Comparison of ENCODE assay signal across 16 cellular contexts in genomic region chr13:95327190-95327589, GRCh38. TPM values are rescaled to one million over a fixed set of nuclear protein-coding genes. Genes with fewer than 3 reads are reported as not detected.
DNase-seq lines count a peak whose midpoint lies in the region; ATAC-seq and TF ChIP-seq lines count a peak whose summit lies in the region.
"Had no signal": no experiment of that assay in that cellular context is flagged by ENCODE, and none has a peak within 500 bp of the region (broad histone marks: within the 10 kb centered on the region; RNA-seq: fewer than 3 reads in every experiment).

No MANE protein-coding gene starts in this region.

- TF ChIP-seq POLR2A in gastrocnemius medialis (IDR thresholded peaks at IDR 0.05): no peak

- H3K4me3 ChIP-seq in SJCRH30 (no peak overlapping the region), gastrocnemius medialis (no peak overlapping the region)

- H3K27ac ChIP-seq in SJCRH30 (no peak overlapping the region), gastrocnemius medialis (peak overlapping the region in 1 of 4 donors; percentile 52)
- H3K27ac ChIP-seq: HL-60 had no signal

- peak; percentile 79 to 81 for ATAC-seq in gastrocnemius medialis
- no peak for ATAC-seq in GM21447 (IDR thresholded peaks at IDR 0.05; ENCODE audit: unreplicated experiment)
- ATAC-seq in HG02840 (IDR thresholded peaks at IDR 0.05; ENCODE audit: low FRiP score, unreplicated experiment): no peak

- no peaks in the 10 kb centered on the region for H3K36me3 ChIP-seq in SJCRH30
- no peaks in the 10 kb centered on the region for H3K36me3 ChIP-seq in gastrocnemius medialis
- H3K36me3 ChIP-seq: BE2C had no signal

- intact Hi-C loops in posterior vena cava (cut with DNase I): no loop called here
- intact Hi-C loops in gastrocnemius medialis (cut with DNase I; ENCODE audit: low total_unique reads): no loop called here

- in situ Hi-C loops in gastrocnemius medialis (cut with MboI; ENCODE audit: low sequenced_read_pairs in 4 of 4): no loop called here

- H3K27me3 ChIP-seq in SJCRH30: no peaks in the 10 kb centered on the region
- H3K27me3 ChIP-seq in gastrocnemius medialis: no peaks in the 10 kb centered on the region
- H3K27me3 ChIP-seq: BE2C had no signal

- DNase-seq in SJCRH30: peak; percentile 11 to 26
- peak; percentile 63 for DNase-seq in posterior vena cava (ENCODE audit: low spot score)
- DNase-seq in gastrocnemius medialis: peak in 1 of 2 donors; percentile 26
- DNase-seq in dedifferentiated amniotic fluid mesenchymal stem cell (ENCODE audit: extremely low spot score): no peak
- DNase-seq: ACHN; BE2C; C1 segment of cervical spinal cord; Caco-2; CD4-positive, alpha-beta T cell; DMS153; DMS79; GDM1; H9 had no signal

- H3K4me1 ChIP-seq in SJCRH30: no peaks in the 10 kb centered on the region
- no peaks in the 10 kb centered on the region for H3K4me1 ChIP-seq in gastrocnemius medialis
- H3K4me1 ChIP-seq: Caco-2 had no signal

- no peak for TF ChIP-seq CTCF in gastrocnemius medialis (IDR thresholded peaks at IDR 0.05 in 4 of 5, conservative IDR thresholded peaks at IDR 0.05 in 1 of 5)

- H3K9me3 ChIP-seq in SJCRH30 (replicated peaks) (no peaks in the 10 kb centered on the region), gastrocnemius medialis (no peaks in the 10 kb centered on the region)
- H3K9me3 ChIP-seq: BE2C, Caco-2 had no signal

RNA-seq across cellular contexts. Expression of gene ABCC4, which starts 25.9 kb away (rescaled TPM):
- total RNA-seq in SJCRH30 (2014; rRNA removed; shearing (Covaris generic)): 24.1 and 25.7 TPM in 2 replicates
- 10 to 100 TPM; 10.5 to 16.2 TPM for total RNA-seq in posterior vena cava
- 10 to 100 TPM in 2 of 4 donors, 1 to 10 TPM in 2; 5.4 to 16.2 (median 11.9) TPM for total RNA-seq in gastrocnemius medialis

Comparison
In these comparisons a context has a peak if more than half of its experiments do, and no peak if none do; other contexts are left out.
1. ATAC-seq: peak in gastrocnemius medialis (2 of 2); none in GM21447 (single experiment) and HG02840 (single experiment).